In genomic region chr3:49170744-49171118, GRCh38 we compare ENCODE assay signal across 9 cellular contexts. TPM values are rescaled to one million over a fixed set of nuclear protein-coding genes. Genes with fewer than 3 reads are reported as not detected.
DNase-seq lines count a peak whose midpoint lies in the region; ATAC-seq and TF ChIP-seq lines count a peak whose summit lies in the region.
"Had no signal": no experiment of that assay in that cellular context is flagged by ENCODE, and none has a peak within 500 bp of the region (broad histone marks: within the 10 kb centered on the region; RNA-seq: fewer than 3 reads in every experiment).

No MANE protein-coding gene starts in this region.

- peaks cover 21% of the 10 kb centered on the region for H3K4me1 ChIP-seq in mesodermal cell (ENCODE audit: control insufficient read depth, insufficient read depth, low read length, poor library complexity, severe bottlenecking)
- H3K4me1 ChIP-seq in upper lobe of right lung, result peaks cover 33% of the 10 kb centered on the region

- no peak for DNase-seq in activated naive CD4-positive, alpha-beta T cell treated with Interleukin-2 at 50 U/mL for 16 hours
- DNase-seq in brain microvascular endothelial cell (no peak), upper lobe of right lung (no peak), T-helper 9 cell (no peak), DMS114 treated with DMSO at 0.1 percent for 48 hours (lab: John Stamatoyannopoulos, UW; ENCODE audit: unreplicated experiment) (no peak)
- DNase-seq: DMS 273 treated with DMSO at 0.1 percent for 48 hours had no signal

- no peaks in the 10 kb centered on the region for H3K36me3 ChIP-seq in brain microvascular endothelial cell (replicated peaks)
- H3K36me3 ChIP-seq in mesodermal cell (ENCODE audit: control insufficient read depth, insufficient read depth, low read length), result peaks cover 19% of the 10 kb centered on the region
- peaks cover 19% of the 10 kb centered on the region for H3K36me3 ChIP-seq in upper lobe of right lung

- peak overlapping the region; percentile 69 for H3K27ac Mint-ChIP-seq in activated naive CD4-positive, alpha-beta T cell treated with anti-CD3 and anti-CD28 coated beads, Interleukin-2, amount 50 U/mL, for 24 hours

- no peaks in the 10 kb centered on the region for H3K36me3 Mint-ChIP-seq in activated naive CD4-positive, alpha-beta T cell treated with anti-CD3 and anti-CD28 coated beads, Interleukin-2, amount 50 U/mL, for 24 hours

- in situ Hi-C loops in brain microvascular endothelial cell (cut with HindIII; ENCODE audit: low pct_ligation_motif_present, low sequenced_read_pairs), result no loop called here

- H3K4me3 Mint-ChIP-seq in activated naive CD4-positive, alpha-beta T cell treated with anti-CD3 and anti-CD28 coated beads, Interleukin-2, amount 50 U/mL, for 24 hours, result peak overlapping the region; percentile 91

- ATAC-seq in upper lobe of right lung, result no peak
- ATAC-seq in HG03039 (IDR thresholded peaks at IDR 0.05; ENCODE audit: unreplicated experiment), result no peak

- H3K27me3 Mint-ChIP-seq in activated naive CD4-positive, alpha-beta T cell treated with anti-CD3 and anti-CD28 coated beads, Interleukin-2, amount 50 U/mL, for 24 hours, result no peaks in the 10 kb centered on the region

- WGBS in mesodermal cell (ENCODE audit: insufficient coverage in 2 of 2), 2 experiments, result 0 to 13% methylated on average over 1 of the region's 1 CpG

- H3K27ac ChIP-seq in brain microvascular endothelial cell (no peak overlapping the region), mesodermal cell (ENCODE audit: low read depth, low read length, severe bottlenecking) (peak overlapping the region; percentile 61), upper lobe of right lung (peak overlapping the region; percentile 81)

- H3K4me1 Mint-ChIP-seq in activated naive CD4-positive, alpha-beta T cell treated with anti-CD3 and anti-CD28 coated beads, Interleukin-2, amount 50 U/mL, for 24 hours, result peaks cover 22% of the 10 kb centered on the region

- TF ChIP-seq CTCF in brain microvascular endothelial cell (IDR thresholded peaks at IDR 0.05; ENCODE audit: low read depth, low read length, missing control alignments), result no peak
- TF ChIP-seq CTCF in upper lobe of right lung (IDR thresholded peaks at IDR 0.05), result no peak

- intact Hi-C loops in upper lobe of right lung (cut with DNase I), result loop anchor here (10.0 kb wide), 1 partner anchor 104 kb away; the partner anchor contains the start of gene C3orf62

- H3K9me3 ChIP-seq in mesodermal cell (ENCODE audit: control insufficient read depth, low read length) (no peaks in the 10 kb centered on the region), upper lobe of right lung (no peaks in the 10 kb centered on the region)

- H3K4me3 ChIP-seq in brain microvascular endothelial cell (ENCODE audit: low read depth, low read length), result peak overlapping the region; percentile 70
- peak overlapping the region; percentile 85 for H3K4me3 ChIP-seq in mesodermal cell (ENCODE audit: extremely low read depth, insufficient read depth, low read length, poor library complexity, severe bottlenecking)
- H3K4me3 ChIP-seq in upper lobe of right lung, result peak overlapping the region; percentile 91

- no peaks in the 10 kb centered on the region for H3K27me3 ChIP-seq in brain microvascular endothelial cell (replicated peaks)
- H3K27me3 ChIP-seq in upper lobe of right lung, result no peaks in the 10 kb centered on the region

- H3K9me3 Mint-ChIP-seq in activated naive CD4-positive, alpha-beta T cell treated with anti-CD3 and anti-CD28 coated beads, Interleukin-2, amount 50 U/mL, for 24 hours, result no peaks in the 10 kb centered on the region

RNA-seq across cellular contexts. Expression of gene KLHDC8B, which starts 0.7 kb away (rescaled TPM):
- 46.1 TPM for polyA plus RNA-seq in mesodermal cell (2013, experiment 1 of 2)
- 40.2 TPM for polyA plus RNA-seq in mesodermal cell (2013, experiment 2 of 2)
- 22.4 TPM for total RNA-seq in upper lobe of right lung

RNA-seq across cellular contexts. Expression of gene CCDC71, which starts 4.6 kb away (rescaled TPM):
- 26.5 TPM for polyA plus RNA-seq in mesodermal cell (2013, experiment 1 of 2)
- 20.6 TPM for polyA plus RNA-seq in mesodermal cell (2013, experiment 2 of 2)
- total RNA-seq in upper lobe of right lung, result 22.1 TPM

RNA-seq across cellular contexts. Expression of gene LAMB2, which starts 37.9 kb away (rescaled TPM):
- 221 TPM for polyA plus RNA-seq in mesodermal cell (2013, experiment 1 of 2)
- 188 TPM for polyA plus RNA-seq in mesodermal cell (2013, experiment 2 of 2)
- total RNA-seq in upper lobe of right lung, result 489 TPM

RNA-seq across cellular contexts. Expression of gene USP19, which starts 50.1 kb away (rescaled TPM):
- polyA plus RNA-seq in mesodermal cell (2013, experiment 1 of 2), result 38.8 TPM
- 33.9 TPM for polyA plus RNA-seq in mesodermal cell (2013, experiment 2 of 2)
- 63.9 TPM for total RNA-seq in upper lobe of right lung
